Comparison of ENCODE assay signal across 16 cellular contexts in genomic region chr14:53002576-53002975, GRCh38. TPM values are rescaled to one million over a fixed set of nuclear protein-coding genes. Genes with fewer than 3 reads are reported as not detected.
DNase-seq lines count a peak whose midpoint lies in the region; ATAC-seq, FAIRE-seq and TF ChIP-seq lines count a peak whose summit lies in the region.
"Had no signal": no experiment of that assay in that cellular context is flagged by ENCODE, and none has a peak within 500 bp of the region (broad histone marks: within the 10 kb centered on the region; RNA-seq: fewer than 3 reads in every experiment).

No MANE protein-coding gene starts in this region.

- WGBS in K562 (ENCODE audit: insufficient coverage, low coverage, missing lambda C conversion rate), result 33% methylated on average over 5 of the region's 5 CpGs

- H3K27me3 ChIP-seq in Karpas-422 (ENCODE audit: low read length), result no peaks in the 10 kb centered on the region
- H3K27me3 ChIP-seq in K562 (ENCODE audit: control insufficient read depth in 2 of 2, insufficient read depth in 2 of 2, low read length in 2 of 2), result 0 out of 5 replicates have a peak, but pooled peaks cover 0 to 6% of the 10 kb centered on the region in 2 experiments
- H3K27me3 ChIP-seq: BLaER1, breast epithelium, thyroid gland had no signal

- no TSS peak for BruUV-seq in K562 (replicated peaks; lab: Mats Ljungman, UMichigan)

- H3K9ac ChIP-seq in Karpas-422 (ENCODE audit: low read length), result no peak overlapping the region
- H3K9ac ChIP-seq in K562 (ENCODE audit: insufficient read depth in 1 of 2, low read depth in 2 of 2, low read length in 2 of 2), result no peak overlapping the region
- H3K9ac ChIP-seq: BLaER1 had no signal

- H3K4me3 ChIP-seq in Karpas-422 (ENCODE audit: low read length) (no peak overlapping the region), K562 (no peak overlapping the region)
- H3K4me3 ChIP-seq: BLaER1, breast epithelium, thyroid gland had no signal

- intact Hi-C loops in K562 (cut with micrococcal nuclease), result no loop called here

- H3K9me3 ChIP-seq in Karpas-422 (ENCODE audit: low read length) (no peaks in the 10 kb centered on the region), K562 (replicated peaks; ENCODE audit: control insufficient read depth, insufficient read depth, low read depth, low read length) (no peaks in the 10 kb centered on the region)
- H3K9me3 ChIP-seq: BLaER1, breast epithelium, thyroid gland had no signal

- no peak for TF ChIP-seq RAD21 in K562 (CRISPR knock-in tag; conservative IDR thresholded peaks at IDR 0.05 in 1 of 2, IDR thresholded peaks at IDR 0.05 in 1 of 2)

- peak; percentile 55 for FAIRE-seq in K562 (lab: Jason Lieb, UNC)

- no peaks in the 10 kb centered on the region for H4K20me1 ChIP-seq in Karpas-422 (ENCODE audit: insufficient read depth, low read depth, low read length)
- H4K20me1 ChIP-seq in K562 (replicated peaks; ENCODE audit: control insufficient read depth, insufficient read depth, low read length), result no peaks in the 10 kb centered on the region
- H4K20me1 ChIP-seq: BLaER1 had no signal

- H3K9me2 ChIP-seq in Karpas-422 (replicated peaks; ENCODE audit: insufficient read depth, low read length), result no peaks in the 10 kb centered on the region

- no peak for TF ChIP-seq EP300 in K562 (IDR thresholded peaks at IDR 0.05; ENCODE audit: low read length)

- POLR2A ChIA-PET in K562 (lab: Yijun Ruan, JAX), result no interaction called here

- TF ChIP-seq CTCF in K562 (IDR thresholded peaks at IDR 0.05 in 2 of 3, conservative IDR thresholded peaks at IDR 0.05 in 1 of 3; ENCODE audit: insufficient read depth in 2 of 3, low read depth in 1 of 3, low read length in 3 of 3), result no peak

- in situ Hi-C loops in K562 (cut with MboI), result no loop called here

- TF ChIP-seq POLR2A in K562 (conservative IDR thresholded peaks at IDR 0.05), result no peak

- H2AFZ ChIP-seq in Karpas-422 (ENCODE audit: low read length) (peak overlapping the region; percentile 52; the same call in 1 of the 2 replicates), K562 (ENCODE audit: low read depth, low read length) (peak overlapping the region; percentile 76)

- ATAC-seq in K562 (peak; percentile 91), HG03025 (IDR thresholded peaks at IDR 0.05; ENCODE audit: low FRiP score, unreplicated experiment) (no peak), HG03342 (IDR thresholded peaks at IDR 0.05; ENCODE audit: unreplicated experiment) (no peak)
- ATAC-seq: activated CD8-positive, alpha-beta T cell treated with anti-CD3 and anti-CD28 coated beads, Interleukin-2, amount 10 ng/mL, durations not matched to agents 7 days and 5 days had no signal

- H3K4me1 ChIP-seq in Karpas-422 (ENCODE audit: low read length), result no peaks in the 10 kb centered on the region
- H3K4me1 ChIP-seq in K562 (replicated peaks in 1 of 2; ENCODE audit: control insufficient read depth in 2 of 2, insufficient read depth in 2 of 2, low read length in 2 of 2), result peaks cover 0 to 7% of the 10 kb centered on the region in 2 experiments; a peak in 2 of 5 replicates
- H3K4me1 ChIP-seq: BLaER1, breast epithelium, thyroid gland had no signal

- H3K36me3 ChIP-seq in Karpas-422 (ENCODE audit: insufficient read depth, low read length) (no peaks in the 10 kb centered on the region), K562 (ENCODE audit: control insufficient read depth, insufficient read depth, low read length) (no peaks in the 10 kb centered on the region)
- H3K36me3 ChIP-seq: BLaER1, breast epithelium, thyroid gland had no signal

- DNase-seq in H4 (ENCODE audit: low spot score), result peak; percentile 23
- peak; percentile 73 for DNase-seq in Karpas-422
- peak; percentile 36 to 52 (median 45) for DNase-seq in K562 (ENCODE audit: extremely low read depth in 1 of 4, low spot score in 3 of 4)
- DNase-seq in retina, result peak; percentile 4
- DNase-seq in NCI-H774 (lab: John Stamatoyannopoulos, UW), result no peak
- DNase-seq: activated CD8-positive, alpha-beta T cell treated with anti-CD3 and anti-CD28 coated beads, Interleukin-2, amount 10 ng/mL, durations not matched to agents 7 days and 5 days; activated T-cell treated with anti-CD3 and anti-CD28 coated beads, Interleukin-2, amount 50 U/mL, for 48 hours; DMS 273 treated with DMSO at 0.1 percent for 48 hours; KG1; NCI-H1417; posterior cingulate gyrus; thyroid gland had no signal

- no peak overlapping the region for H3K27ac ChIP-seq in Karpas-422 (ENCODE audit: low read length)
- no peak overlapping the region for H3K27ac ChIP-seq in K562 (ENCODE audit: extremely low read depth, low read depth, low read length)
- H3K27ac ChIP-seq: BLaER1, breast epithelium, thyroid gland had no signal

- H3K4me2 ChIP-seq in Karpas-422 (ENCODE audit: low read depth, low read length, poor library complexity, severe bottlenecking) (no peak overlapping the region), K562 (ENCODE audit: insufficient read depth, low read length) (no peak overlapping the region)
- H3K4me2 ChIP-seq: BLaER1 had no signal

- CTCF ChIA-PET in K562 (lab: Yijun Ruan, JAX; ENCODE audit: low intra/inter-chr PET ratio), result no interaction called here

- no peaks in the 10 kb centered on the region for H3K9me1 ChIP-seq in K562 (ENCODE audit: control insufficient read depth, insufficient read depth, low read length)

- H3K79me2 ChIP-seq in Karpas-422 (ENCODE audit: low read length), result no peaks in the 10 kb centered on the region
- H3K79me2 ChIP-seq in K562 (ENCODE audit: control insufficient read depth, insufficient read depth, low read length), result no peaks in the 10 kb centered on the region

TF ChIP-seq in K562, 482 proteins besides CTCF, POLR2A, EP300 and RAD21 (continues in another document):
- peak; percentile 80 for TF ChIP-seq RAD51 (IDR thresholded peaks at IDR 0.05; ENCODE audit: borderline replicate concordance, low read depth)
- TF ChIP-seq NFYB (IDR thresholded peaks at IDR 0.05; ENCODE audit: extremely low read depth, insufficient read length), result peak; percentile 66
- peak; percentile 57; the same call in 1 of the 2 replicates for TF ChIP-seq L3MBTL2 (IDR thresholded peaks at IDR 0.05)
- no peak for TF ChIP-seq RBM39 (optimal IDR thresholded peaks at IDR 0.05; ENCODE audit: low read depth, low read length)
- no peak for TF ChIP-seq CBX3 (IDR thresholded peaks at IDR 0.05; ENCODE audit: borderline replicate concordance in 1 of 2, low read length in 2 of 2)
- TF ChIP-seq MAX (CRISPR knock-in tag; IDR thresholded peaks at IDR 0.05), result peak; percentile 48; the same call in 1 of the 2 replicates
- TF ChIP-seq BRD4 (IDR thresholded peaks at IDR 0.05), result no peak
- TF ChIP-seq SAFB (IDR thresholded peaks at IDR 0.05; ENCODE audit: borderline replicate concordance, low read depth, low read length), result no peak
- no peak for TF ChIP-seq MYBL2 (IDR thresholded peaks at IDR 0.05; ENCODE audit: low read depth)
- TF ChIP-seq MYBL2 (CRISPR knock-in tag; IDR thresholded peaks at IDR 0.05; ENCODE audit: borderline replicate concordance), result no peak
- peak in 1 of 2 experiments; percentile 58 for TF ChIP-seq E2F6 (IDR thresholded peaks at IDR 0.05; ENCODE audit: borderline replicate concordance in 1 of 2, extremely low read depth in 1 of 2, insufficient read depth in 1 of 2, insufficient read length in 1 of 2, low read depth in 1 of 2, low read length in 1 of 2, poor library complexity in 1 of 2, severe bottlenecking in 1 of 2)
- TF ChIP-seq USF1 (CRISPR knock-in tag; IDR thresholded peaks at IDR 0.05), result peak; percentile 91
- 0 out of 2 replicates have a peak, but pooled peaks have one; percentile 26 for TF ChIP-seq CREM (IDR thresholded peaks at IDR 0.05; ENCODE audit: low read depth)
- 0 out of 2 replicates have a peak, but pooled peaks have one; percentile 23 for TF ChIP-seq MYC (IDR thresholded peaks at IDR 0.05; ENCODE audit: low read depth, low read length)
- no peak for TF ChIP-seq MYC (CRISPR knock-in tag; IDR thresholded peaks at IDR 0.05; ENCODE audit: borderline replicate concordance, low read depth)

RNA-seq across cellular contexts. Expression of gene FERMT2, which starts 51.7 kb away (rescaled TPM):
- 47.1 and 53.5 TPM in 2 replicates for total RNA-seq in H4 (2014; rRNA removed; shearing (Covaris generic))
- total RNA-seq in Karpas-422 (2014; rRNA removed; shearing (Covaris generic); ENCODE audit: low replicate concordance), result 0.07 and 0.34 TPM in 2 replicates
- not detected in 2 replicates for total RNA-seq in K562 (2011; cell fraction: chromatin; rRNA removed; ENCODE audit: low replicate concordance)
- not detected in 2 replicates for total RNA-seq in K562 (2011; cell fraction: nucleolus; rRNA removed)
- total RNA-seq in K562 (2011; cell fraction: nucleoplasm; rRNA removed), result 0.29 TPM in 1 of 2 replicates, not detected in the other
- 0.37 and 0.54 TPM in 2 replicates for total RNA-seq in K562 (2014; rRNA removed)
- 0.51 and 0.70 TPM in 2 replicates for total RNA-seq in K562 (2014; rRNA removed; fragmentation: Illumina TruSeq; extraction: Trizol)
- total RNA-seq in K562 (2015; rRNA removed; fragmentation: Illumina TruSeq; extraction: Trizol), result 0.19 and 0.40 TPM in 2 replicates
- total RNA-seq in K562 (2021), result 0.58 and 0.98 TPM in 2 replicates
- 0.14 and 0.23 TPM in 2 replicates for polyA plus RNA-seq in K562 (2011; rRNA removed)
- 0.15 and 0.28 TPM in 2 replicates for polyA plus RNA-seq in K562 (2011; cell fraction: cytosol; rRNA removed)
- polyA plus RNA-seq in K562 (2011; cell fraction: nucleus; rRNA removed), result 0.21 and 0.34 TPM in 2 replicates
- polyA plus RNA-seq in K562 (2012), result 0.57 and 6.0 TPM in 2 replicates
- 0.53 and 1.3 TPM in 2 replicates for polyA plus RNA-seq in K562 (2014; fragmentation: Illumina TruSeq; extraction: Trizol)
- under 1 TPM; 0.10 to 0.18 TPM for polyA plus RNA-seq in K562 (2014; fragmentation: Nextera tagmentation; extraction: Ambion mirVana)
- 0.19 and 1.3 TPM in 2 replicates for polyA plus RNA-seq in K562 (2014; rRNA removed)
- 0.39 and 0.54 TPM in 2 replicates for polyA minus RNA-seq in K562 (2011; rRNA and poly(A)+ RNA removed)
- polyA minus RNA-seq in K562 (2011; cell fraction: cytosol; rRNA and poly(A)+ RNA removed), result 0.76 and 1.5 TPM in 2 replicates
- 0.13 and 0.44 TPM in 2 replicates for polyA minus RNA-seq in K562 (2011; cell fraction: nucleus; rRNA and poly(A)+ RNA removed)
- total RNA-seq: activated CD8-positive, alpha-beta T cell treated with anti-CD3 and anti-CD28 coated beads, Interleukin-2, amount 10 ng/mL, durations not matched to agents 7 days and 5 days had no signal

Comparison
In these comparisons a context has a peak if more than half of its experiments do, and no peak if none do; other contexts are left out.
1. RNA of gene FERMT2, which starts 51.7 kb away (total RNA-seq): 47.1 to 53.5 TPM in H4; 0.19 to 0.98 TPM in K562 and 0.07 to 0.34 TPM in Karpas-422; every median in the first group is over 10 times any median in the second.